ENCODE assay signal across 8 cellular contexts in the genomic region with DNA sequence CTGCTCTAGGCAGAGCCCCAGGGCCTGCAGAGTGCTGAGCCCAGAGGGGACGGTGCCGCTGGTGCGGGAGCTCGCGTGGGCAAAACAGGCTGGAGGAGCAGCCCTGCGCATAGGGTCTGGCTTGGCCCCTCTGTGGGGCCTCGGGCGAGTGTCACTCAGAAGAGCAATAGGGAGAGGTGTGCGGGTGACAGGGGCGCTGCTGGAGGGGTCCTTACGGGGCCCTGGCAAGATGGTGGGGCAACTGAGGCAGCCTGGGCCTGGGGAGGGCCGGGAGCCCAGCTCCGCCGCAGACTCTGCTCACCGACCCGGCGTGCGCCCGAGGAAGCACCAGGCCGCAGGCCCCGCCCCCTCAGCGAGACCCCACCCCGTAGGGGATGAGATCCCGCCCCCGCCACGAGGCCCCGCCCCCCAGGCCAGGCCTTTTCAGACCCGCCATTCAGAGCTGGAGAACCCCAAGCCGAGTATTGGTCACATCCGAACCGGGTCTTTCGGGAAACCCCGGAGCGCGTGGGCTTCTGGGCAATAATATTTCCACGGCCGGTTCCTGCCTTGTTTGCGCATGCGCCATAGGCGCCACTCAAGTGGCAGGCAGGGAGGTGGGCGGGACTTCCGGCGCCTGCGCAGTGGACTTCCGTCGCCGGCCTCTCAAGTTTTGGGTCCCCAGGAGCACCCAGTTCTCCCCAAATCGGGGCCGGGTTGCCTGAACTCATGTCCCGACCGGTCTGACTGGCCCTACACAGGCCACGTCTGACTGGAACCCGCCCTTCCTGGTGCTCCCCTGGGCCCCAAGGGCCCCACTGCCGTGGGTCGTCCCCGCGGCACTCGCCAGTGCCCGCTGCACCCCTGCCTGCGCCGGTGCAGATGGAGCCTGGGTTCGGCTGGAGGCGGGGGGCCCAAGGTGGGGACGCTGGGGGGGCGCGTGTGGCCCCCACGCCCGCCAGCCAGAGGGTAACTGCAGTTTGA. TPM values are rescaled to one million over a fixed set of nuclear protein-coding genes. Genes with fewer than 3 reads are reported as not detected.
DNase-seq lines count a peak whose midpoint lies in the region; ATAC-seq and TF ChIP-seq lines count a peak whose summit lies in the region.

No MANE protein-coding gene starts in this region.

- DNase-seq in NCI-H1694 (lab: John Stamatoyannopoulos, UW) (peak; percentile 88), left ventricle myocardium superior (peak; percentile 98), prostate gland (ENCODE audit: low spot score) (peak; percentile 96)

- H3K27ac ChIP-seq in angular gyrus (ENCODE audit: low read depth, low read length) (peak overlapping the region; percentile 96), prostate gland (peak overlapping the region; percentile 76 to 78), urinary bladder (ENCODE audit: low read depth) (peak overlapping the region; percentile 93)

- H3K36me3 ChIP-seq in prostate gland: no peaks in the 10 kb centered on the region
- H3K36me3 ChIP-seq in urinary bladder (ENCODE audit: insufficient read depth): no peaks in the 10 kb centered on the region

- H3K4me3 Mint-ChIP-seq in T-helper 1 cell treated with Interleukin-12 subunit alpha and Interleukin-12 subunit beta and Interleukin-4 antibody, amounts not matched to agents 30 μg/mL and 1 μg/mL, for 36 hours: peak overlapping the region; percentile 80

- H3K27me3 ChIP-seq in prostate gland (replicated peaks; ENCODE audit: insufficient read depth): no peaks in the 10 kb centered on the region

- H3K4me3 ChIP-seq in prostate gland (peak overlapping the region; percentile 45 to 54), urinary bladder (ENCODE audit: low read depth, low read length) (peak overlapping the region; percentile 49)

- no peaks in the 10 kb centered on the region for H3K27me3 Mint-ChIP-seq in T-helper 1 cell treated with Interleukin-12 subunit alpha and Interleukin-12 subunit beta and Interleukin-4 antibody, amounts not matched to agents 30 μg/mL and 1 μg/mL, for 36 hours (ENCODE audit: low read depth)

- no peaks in the 10 kb centered on the region for H3K9me3 ChIP-seq in prostate gland

- H3K4me1 ChIP-seq in prostate gland (replicated peaks) (peaks cover 4% of the 10 kb centered on the region), urinary bladder (ENCODE audit: insufficient read depth) (peaks cover 2% of the 10 kb centered on the region)

- ATAC-seq in GM18498 (IDR thresholded peaks at IDR 0.05; ENCODE audit: unreplicated experiment): peak; percentile 79
- peak; percentile 80 for ATAC-seq in HG02885 (IDR thresholded peaks at IDR 0.05; ENCODE audit: poor library complexity, unreplicated experiment)
- peak; percentile 90 for ATAC-seq in left ventricle myocardium superior

- H3K36me3 Mint-ChIP-seq in T-helper 1 cell treated with Interleukin-12 subunit alpha and Interleukin-12 subunit beta and Interleukin-4 antibody, amounts not matched to agents 30 μg/mL and 1 μg/mL, for 36 hours (ENCODE audit: low read depth): no peaks in the 10 kb centered on the region

- peak in 1 of 4 experiments; percentile 11 for TF ChIP-seq CTCF in prostate gland (IDR thresholded peaks at IDR 0.05)

- H3K27ac Mint-ChIP-seq in T-helper 1 cell treated with Interleukin-12 subunit alpha and Interleukin-12 subunit beta and Interleukin-4 antibody, amounts not matched to agents 30 μg/mL and 1 μg/mL, for 36 hours: peak overlapping the region; percentile 82

- WGBS in prostate gland: 2% methylated on average over 34 of the region's 68 CpGs
- WGBS in urinary bladder: 1% methylated on average over 68 of the region's 68 CpGs

- H3K4me1 Mint-ChIP-seq in T-helper 1 cell treated with Interleukin-12 subunit alpha and Interleukin-12 subunit beta and Interleukin-4 antibody, amounts not matched to agents 30 μg/mL and 1 μg/mL, for 36 hours (ENCODE audit: low read depth): peaks cover 3% of the 10 kb centered on the region

- H3K9me3 Mint-ChIP-seq in T-helper 1 cell treated with Interleukin-12 subunit alpha and Interleukin-12 subunit beta and Interleukin-4 antibody, amounts not matched to agents 30 μg/mL and 1 μg/mL, for 36 hours: no peaks in the 10 kb centered on the region

- intact Hi-C loops in left ventricle myocardium superior (cut with micrococcal nuclease) (no loop called here), prostate gland (cut with DNase I) (no loop called here)

- peak; percentile 34 for TF ChIP-seq POLR2A in prostate gland (IDR thresholded peaks at IDR 0.05)

RNA-seq across cellular contexts. Expression of a gene that starts 1.3 kb away (rescaled TPM):
- total RNA-seq in left ventricle myocardium superior: 29.7 TPM
- 1 to 10 TPM; 3.8 to 6.2 TPM for total RNA-seq in prostate gland
- not detected for total RNA-seq in urinary bladder
- 8.1 TPM for polyA plus RNA-seq in urinary bladder

RNA-seq across cellular contexts. Expression of a gene that starts 1.6 kb away (rescaled TPM):
- total RNA-seq in left ventricle myocardium superior (not detected), prostate gland (1 to 10 TPM; 2.7 to 4.9 TPM), urinary bladder (0.42 TPM)
- 0.71 TPM for polyA plus RNA-seq in urinary bladder

RNA-seq across cellular contexts. Expression of a gene that starts 3.9 kb away (rescaled TPM):
- total RNA-seq in left ventricle myocardium superior (not detected), prostate gland (not detected), urinary bladder (not detected)
- 0.09 TPM for polyA plus RNA-seq in urinary bladder

RNA-seq across cellular contexts. Expression of a gene that starts 7.3 kb away (rescaled TPM):
- total RNA-seq in left ventricle myocardium superior: not detected
- under 1 TPM in 1 of 2 donors, not detected in 1; 0.57 TPM for total RNA-seq in prostate gland
- total RNA-seq in urinary bladder: not detected
- polyA plus RNA-seq in urinary bladder: 0.05 TPM

RNA-seq across cellular contexts. Expression of a gene that starts 17.7 kb away (rescaled TPM):
- total RNA-seq in left ventricle myocardium superior (439 TPM), prostate gland (100 to 1,000 TPM; 279 to 484 TPM), urinary bladder (57.9 TPM)
- 239 TPM for polyA plus RNA-seq in urinary bladder

Comparison
In these comparisons a context has a peak if more than half of its experiments do, and no peak if none do; other contexts are left out.
1. Peak in every context shown above with its lines: DNase-seq, ATAC-seq, H3K4me3 ChIP-seq and H3K27ac ChIP-seq.